32 cellular contexts compared by ENCODE assay signal in genomic region chr18:36714476-36714875, GRCh38.
A peak's percentile ranks its signal among the peaks of the same experiment; 100 is the strongest.
DNase-seq lines count a peak whose midpoint lies in the region; ATAC-seq, FAIRE-seq and TF ChIP-seq lines count a peak whose summit lies in the region.
"Had no signal": no experiment of that assay in that cellular context is flagged by ENCODE, and none has a peak within 500 bp of the region (broad histone marks: within the 10 kb centered on the region; RNA-seq: fewer than 3 reads in every experiment).

No MANE protein-coding gene starts in this region.

- no peak overlapping the region for H2AFZ ChIP-seq in GM23338
- no peak overlapping the region for H2AFZ ChIP-seq in K562 (ENCODE audit: low read depth, low read length)

- no peak for DNase-seq in AG09309 (ENCODE audit: low read depth)
- DNase-seq in GM23338 (ENCODE audit: low spot score): peak; percentile 36
- DNase-seq in K562 (ENCODE audit: extremely low read depth in 1 of 4, low spot score in 3 of 4): no peak
- DNase-seq in foreskin fibroblast: peak in 1 of 2 donors; percentile 42
- DNase-seq in activated naive CD4-positive, alpha-beta T cell treated with anti-CD3 and anti-CD28 coated beads for 36 hours: no peak
- DNase-seq in tibial artery: no peak
- no peak for DNase-seq in NCI-H2227 (lab: John Stamatoyannopoulos, UW; ENCODE audit: unreplicated experiment)
- DNase-seq: activated CD4-positive, alpha-beta T cell treated with anti-CD3 and anti-CD28 coated beads for 48 hours; activated CD8-positive, alpha-beta memory T cell treated with anti-CD3 and anti-CD28 coated beads for 24 hours; activated effector memory CD4-positive, alpha-beta T cell treated with anti-CD3 and anti-CD28 coated beads, Interleukin-2, amount 50 U/mL, for 16 hours; activated T-cell treated with anti-CD3 and anti-CD28 coated beads for 4 hours; CD8-positive, alpha-beta memory T cell; DMS 273 treated with DMSO at 0.1 percent for 48 hours; glutamatergic neuron; H7; MV-4-11; NCI-H146; NCI-H446; NCI-H748 treated with DMSO at 0.1 percent for 48 hours; pancreas; stimulated activated naive CD4-positive, alpha-beta T cell; T1000; upper lobe of right lung had no signal

- POLR2A ChIA-PET in K562 (lab: Yijun Ruan, JAX): no interaction called here

- H3K4me1 Mint-ChIP-seq in GM23338: peaks cover 5% of the 10 kb centered on the region; the same call in 2 of the 3 replicates
- H3K4me1 Mint-ChIP-seq in activated naive CD4-positive, alpha-beta T cell treated with anti-CD3 and anti-CD28 coated beads for 36 hours (ENCODE audit: low read depth): no peaks in the 10 kb centered on the region
- H3K4me1 Mint-ChIP-seq: B cell; CD8-positive, alpha-beta memory T cell; memory B cell had no signal

- BruUV-seq in K562 (replicated peaks; lab: Mats Ljungman, UMichigan): no TSS peak

- H3F3A ChIP-seq in GM23338 (replicated peaks; ENCODE audit: low read depth): no peaks in the 10 kb centered on the region

- H3K36me3 ChIP-seq in GM23338 (ENCODE audit: insufficient read depth) (no peaks in the 10 kb centered on the region), K562 (ENCODE audit: control insufficient read depth, insufficient read depth, low read length) (no peaks in the 10 kb centered on the region), tibial artery (peaks cover 0 to 11% (median 7%) of the 10 kb centered on the region in 3 donors)
- H3K36me3 ChIP-seq: pancreas, upper lobe of right lung had no signal

- no peak overlapping the region for H3K27ac Mint-ChIP-seq in GM23338
- no peak overlapping the region for H3K27ac Mint-ChIP-seq in activated naive CD4-positive, alpha-beta T cell treated with anti-CD3 and anti-CD28 coated beads for 36 hours
- H3K27ac Mint-ChIP-seq: B cell, memory B cell had no signal

- no peak for TF ChIP-seq POLR2A in K562 (conservative IDR thresholded peaks at IDR 0.05)

- WGBS in K562 (ENCODE audit: insufficient coverage, low coverage, missing lambda C conversion rate): 0% methylated on average over 3 of the region's 3 CpGs

- no peak; the same call in 2 of the 3 replicates for ATAC-seq in GM23338
- 0 out of 3 replicates have a peak, but pooled peaks have one; percentile 38 for ATAC-seq in K562
- ATAC-seq in HG02884 (IDR thresholded peaks at IDR 0.05; ENCODE audit: unreplicated experiment): no peak
- ATAC-seq: left lobe of liver, pancreas, upper lobe of right lung had no signal

- TF ChIP-seq CTCF in AG09309 (IDR thresholded peaks at IDR 0.05; ENCODE audit: control insufficient read depth, insufficient read depth, low read depth, low read length, missing control alignments): peak; percentile 29
- TF ChIP-seq CTCF in GM23338 (conservative IDR thresholded peaks at IDR 0.05; ENCODE audit: low read depth in 2 of 2): peak; percentile 30 to 41; a peak in 2 of 4 replicates
- no peak for TF ChIP-seq CTCF in K562 (IDR thresholded peaks at IDR 0.05 in 2 of 3, conservative IDR thresholded peaks at IDR 0.05 in 1 of 3; ENCODE audit: insufficient read depth in 2 of 3, low read depth in 1 of 3, low read length in 3 of 3)
- peak; percentile 26 for TF ChIP-seq CTCF in foreskin fibroblast (IDR thresholded peaks at IDR 0.05; ENCODE audit: low read depth, low read length)
- no peak for TF ChIP-seq CTCF in tibial artery (IDR thresholded peaks at IDR 0.05)

- H3K4me2 ChIP-seq in GM23338 (no peak overlapping the region), K562 (ENCODE audit: insufficient read depth, low read length) (no peak overlapping the region)

- TF ChIP-seq RAD21 in K562 (CRISPR knock-in tag; conservative IDR thresholded peaks at IDR 0.05 in 1 of 2, IDR thresholded peaks at IDR 0.05 in 1 of 2): no peak

- H3K9me2 ChIP-seq in GM23338 (ENCODE audit: insufficient read depth): 0 out of 2 replicates have a peak, but pooled peaks cover 3% of the 10 kb centered on the region

- no peak for TF ChIP-seq EP300 in K562 (IDR thresholded peaks at IDR 0.05; ENCODE audit: low read length)

- H3K9me3 ChIP-seq in K562 (replicated peaks; ENCODE audit: control insufficient read depth, insufficient read depth, low read depth, low read length): no peaks in the 10 kb centered on the region
- no peaks in the 10 kb centered on the region for H3K9me3 ChIP-seq in tibial artery
- H3K9me3 ChIP-seq: pancreas, upper lobe of right lung had no signal

- H3K4me1 ChIP-seq in GM23338 (ENCODE audit: insufficient read depth): no peaks in the 10 kb centered on the region
- H3K4me1 ChIP-seq in K562 (replicated peaks in 1 of 2; ENCODE audit: control insufficient read depth in 2 of 2, insufficient read depth in 2 of 2, low read length in 2 of 2): peaks cover 0 to 3% of the 10 kb centered on the region in 2 experiments; a peak in 2 of 5 replicates
- peaks cover 0 to 12% (median 0%) of the 10 kb centered on the region in 4 donors for H3K4me1 ChIP-seq in tibial artery
- H3K4me1 ChIP-seq: pancreas, upper lobe of right lung had no signal

- H3K4me3 Mint-ChIP-seq in GM23338: no peak overlapping the region
- H3K4me3 Mint-ChIP-seq in activated naive CD4-positive, alpha-beta T cell treated with anti-CD3 and anti-CD28 coated beads for 36 hours: no peak overlapping the region
- H3K4me3 Mint-ChIP-seq: B cell; CD8-positive, alpha-beta memory T cell; memory B cell had no signal

- H4K20me1 ChIP-seq in GM23338 (replicated peaks; ENCODE audit: insufficient read depth): no peaks in the 10 kb centered on the region
- no peaks in the 10 kb centered on the region for H4K20me1 ChIP-seq in K562 (replicated peaks; ENCODE audit: control insufficient read depth, insufficient read depth, low read length)

- no peaks in the 10 kb centered on the region for H3K9me1 ChIP-seq in K562 (ENCODE audit: control insufficient read depth, insufficient read depth, low read length)

- intact Hi-C loops in K562 (cut with micrococcal nuclease) (no loop called here), tibial artery (cut with DNase I; ENCODE audit: low total_unique reads) (no loop called here)
- intact Hi-C loops in activated naive CD4-positive, alpha-beta T cell treated with anti-CD3 and anti-CD28 coated beads for 36 hours (cut with micrococcal nuclease): no loop called here

- no peak overlapping the region for H3K9ac ChIP-seq in K562 (ENCODE audit: insufficient read depth in 1 of 2, low read depth in 2 of 2, low read length in 2 of 2)

- H3K79me2 ChIP-seq in GM23338 (replicated peaks; ENCODE audit: insufficient read depth) (no peaks in the 10 kb centered on the region), K562 (ENCODE audit: control insufficient read depth, insufficient read depth, low read length) (no peaks in the 10 kb centered on the region)

- CTCF ChIA-PET in K562 (lab: Yijun Ruan, JAX; ENCODE audit: low intra/inter-chr PET ratio): no interaction called here
- CTCF ChIA-PET in activated naive CD4-positive, alpha-beta T cell treated with anti-CD3 and anti-CD28 coated beads for 36 hours (lab: Charles Lee): no interaction called here

- no peaks in the 10 kb centered on the region for H3K9me3 Mint-ChIP-seq in GM23338
- H3K9me3 Mint-ChIP-seq in activated naive CD4-positive, alpha-beta T cell treated with anti-CD3 and anti-CD28 coated beads for 36 hours: no peaks in the 10 kb centered on the region
- H3K9me3 Mint-ChIP-seq: CD8-positive, alpha-beta memory T cell; memory B cell had no signal

- H3K4me3 ChIP-seq in AG09309 (ENCODE audit: control insufficient read depth, low read depth, low read length) (no peak overlapping the region), GM23338 (no peak overlapping the region), K562 (no peak overlapping the region), foreskin fibroblast (ENCODE audit: low read depth in 1 of 2, low read length in 2 of 2) (no peak overlapping the region), tibial artery (no peak overlapping the region)
- H3K4me3 ChIP-seq: pancreas, skin epidermis, upper lobe of right lung had no signal

- H3K36me3 Mint-ChIP-seq in GM23338 (ENCODE audit: low read depth): no peaks in the 10 kb centered on the region
- no peaks in the 10 kb centered on the region for H3K36me3 Mint-ChIP-seq in activated naive CD4-positive, alpha-beta T cell treated with anti-CD3 and anti-CD28 coated beads for 36 hours (ENCODE audit: low read depth)
- H3K36me3 Mint-ChIP-seq: CD8-positive, alpha-beta memory T cell; memory B cell had no signal

- no peak for FAIRE-seq in K562 (lab: Jason Lieb, UNC)
- FAIRE-seq: A204.1, astrocyte, GM12891, pancreas had no signal

- H3K27me3 Mint-ChIP-seq in GM23338 (ENCODE audit: insufficient read depth, low read depth, poor library complexity): no peaks in the 10 kb centered on the region
- H3K27me3 Mint-ChIP-seq in activated naive CD4-positive, alpha-beta T cell treated with anti-CD3 and anti-CD28 coated beads for 36 hours (ENCODE audit: low read depth): no peaks in the 10 kb centered on the region
- H3K27me3 Mint-ChIP-seq: CD8-positive, alpha-beta memory T cell had no signal

- in situ Hi-C loops in K562 (cut with MboI): no loop called here

- no peaks in the 10 kb centered on the region for H3K27me3 ChIP-seq in GM23338 (ENCODE audit: insufficient read depth)
- peaks cover under 1 to 12% of the 10 kb centered on the region in 2 experiments; a peak in 3 of 5 replicates for H3K27me3 ChIP-seq in K562 (ENCODE audit: control insufficient read depth in 2 of 2, insufficient read depth in 2 of 2, low read length in 2 of 2)
- H3K27me3 ChIP-seq in tibial artery: no peaks in the 10 kb centered on the region
- H3K27me3 ChIP-seq: pancreas, upper lobe of right lung had no signal

- H3K27ac ChIP-seq in GM23338 (ENCODE audit: low read depth) (no peak overlapping the region), K562 (ENCODE audit: extremely low read depth, low read depth, low read length) (no peak overlapping the region), tibial artery (no peak overlapping the region)
- H3K27ac ChIP-seq: pancreas, skin epidermis, upper lobe of right lung, VCaP had no signal

TF ChIP-seq in GM23338, 12 proteins besides CTCF, POLR2A, EP300 and RAD21 (continues in another document):
- no peak for TF ChIP-seq EZH2phosphoT487 (IDR thresholded peaks at IDR 0.05; ENCODE audit: unreplicated experiment)

TF ChIP-seq in K562, 482 proteins besides CTCF, POLR2A, EP300 and RAD21 (continues in another document):
- TF ChIP-seq POLR2B (IDR thresholded peaks at IDR 0.05; ENCODE audit: low read depth, partially characterized antibody) (no peak), STAG1 (CRISPR knock-in tag; IDR thresholded peaks at IDR 0.05; ENCODE audit: borderline replicate concordance) (no peak), DPF2 (IDR thresholded peaks at IDR 0.05) (no peak), KAT7 (CRISPR knock-in tag; IDR thresholded peaks at IDR 0.05; ENCODE audit: borderline replicate concordance) (no peak), TCFL5 (CRISPR knock-in tag; conservative IDR thresholded peaks at IDR 0.05) (no peak)

Comparison
In these comparisons a context has a peak if more than half of its experiments do, and no peak if none do; other contexts are left out.
1. CTCF ChIP-seq: peak in AG09309 (single experiment), GM23338 (2 of 2) and foreskin fibroblast (single experiment); none in K562 (0 of 3) and tibial artery (0 of 2).